19 cellular contexts compared by ENCODE assay signal in the genomic region with DNA sequence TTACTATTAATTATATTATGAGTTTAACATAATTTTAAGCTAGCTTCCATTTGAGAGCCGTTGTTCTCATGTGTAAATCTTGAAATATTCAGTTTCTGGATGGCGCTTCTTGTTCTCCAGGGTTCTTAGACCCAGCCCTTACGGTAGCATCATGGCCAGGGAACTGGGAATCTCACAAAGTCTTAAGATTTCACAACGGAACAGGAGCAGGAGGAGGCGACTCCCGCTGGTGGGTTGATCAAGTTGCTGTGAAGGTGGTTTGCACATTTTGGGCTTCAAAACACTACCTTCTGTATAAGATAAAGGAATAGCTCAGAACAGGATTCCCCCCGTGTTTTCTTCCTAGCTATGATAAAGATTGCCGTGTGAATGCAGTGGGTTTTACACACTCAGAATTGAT. TPM values are rescaled to one million over a fixed set of nuclear protein-coding genes. Genes with fewer than 3 reads are reported as not detected.
DNase-seq lines count a peak whose midpoint lies in the region; ATAC-seq and TF ChIP-seq lines count a peak whose summit lies in the region.
"Had no signal": no experiment of that assay in that cellular context is flagged by ENCODE, and none has a peak within 500 bp of the region (broad histone marks: within the 10 kb centered on the region; RNA-seq: fewer than 3 reads in every experiment).

No MANE protein-coding gene starts in this region.

- intact Hi-C loops in dorsolateral prefrontal cortex (cut with DNase I) = loop anchor here (5.0 to 10.0 kb wide), 4 partner anchors 94 to 393 kb away; a partner anchor contains a TSS
- intact Hi-C loops in thyroid gland (cut with DNase I) = no loop called here

- H3K4me1 ChIP-seq in muscle layer of colon (ENCODE audit: insufficient read depth, low read length) (peaks cover 54% of the 10 kb centered on the region), thyroid gland (peaks cover 31 to 35% of the 10 kb centered on the region in 2 donors)

- H3K27me3 ChIP-seq in dorsolateral prefrontal cortex (no peaks in the 10 kb centered on the region), muscle layer of colon (ENCODE audit: control insufficient read depth in 1 of 2, insufficient read depth in 2 of 2, low read length in 2 of 2) (no peaks in the 10 kb centered on the region), thyroid gland (no peaks in the 10 kb centered on the region)
- H3K27me3 ChIP-seq: SJCRH30 had no signal

- H3K36me3 ChIP-seq in muscle layer of colon (ENCODE audit: insufficient read depth, low read length) (no peaks in the 10 kb centered on the region), thyroid gland (peaks cover 0 to 6% of the 10 kb centered on the region in 2 donors)

- no peaks in the 10 kb centered on the region for H3K9me3 Mint-ChIP-seq in activated naive CD8-positive, alpha-beta T cell (ENCODE audit: low read depth)
- peaks cover 6% of the 10 kb centered on the region for H3K9me3 Mint-ChIP-seq in activated naive CD8-positive, alpha-beta T cell treated with anti-CD3 and anti-CD28 coated beads, Interleukin-2, amount 50 U/mL, for 24 hours

- H3K9me3 ChIP-seq in muscle layer of colon (ENCODE audit: low read length) (no peaks in the 10 kb centered on the region), thyroid gland (no peaks in the 10 kb centered on the region)
- H3K9me3 ChIP-seq: SJCRH30 had no signal

- WGBS in thyroid gland, 2 donors = 79 to 86% methylated on average over 8 of the region's 8 CpGs

- H3K4me1 Mint-ChIP-seq in activated naive CD8-positive, alpha-beta T cell (ENCODE audit: low read depth) = peaks cover 46% of the 10 kb centered on the region
- H3K4me1 Mint-ChIP-seq in activated naive CD8-positive, alpha-beta T cell treated with anti-CD3 and anti-CD28 coated beads, Interleukin-2, amount 50 U/mL, for 24 hours = peaks cover 45% of the 10 kb centered on the region

- H3K4me3 Mint-ChIP-seq in activated naive CD8-positive, alpha-beta T cell = peak overlapping the region; percentile 42
- H3K4me3 Mint-ChIP-seq in activated naive CD8-positive, alpha-beta T cell treated with anti-CD3 and anti-CD28 coated beads, Interleukin-2, amount 50 U/mL, for 24 hours = no peak overlapping the region
- H3K4me3 Mint-ChIP-seq: dendritic cell treated with granulocyte-macrophage colony-stimulating factor and Interleukin-4, amounts not matched to agents 40 ng/mL and 50 ng/mL, for 4 days had no signal

- H3K27ac ChIP-seq in dorsolateral prefrontal cortex (peak overlapping the region in 37 of 59 donors; percentile 1 to 97 (median 59)), muscle layer of colon (ENCODE audit: low read depth, low read length) (peak overlapping the region; percentile 79), thyroid gland (peak overlapping the region; percentile 34 to 97 (median 93))
- H3K27ac ChIP-seq: 22Rv1, SJCRH30 had no signal

- peak overlapping the region in 3 of 59 donors; percentile 1 to 92 (median 23) for H3K4me3 ChIP-seq in dorsolateral prefrontal cortex
- no peak overlapping the region for H3K4me3 ChIP-seq in muscle layer of colon (ENCODE audit: low read depth in 1 of 2, low read length in 2 of 2)
- no peak overlapping the region for H3K4me3 ChIP-seq in thyroid gland (replicated peaks in 1 of 3)
- H3K4me3 ChIP-seq: SJCRH30 had no signal

- H3K36me3 Mint-ChIP-seq in activated naive CD8-positive, alpha-beta T cell = peaks cover 4% of the 10 kb centered on the region
- peaks cover 5% of the 10 kb centered on the region for H3K36me3 Mint-ChIP-seq in activated naive CD8-positive, alpha-beta T cell treated with anti-CD3 and anti-CD28 coated beads, Interleukin-2, amount 50 U/mL, for 24 hours (ENCODE audit: low read depth)

- no peak for TF ChIP-seq CTCF in dorsolateral prefrontal cortex (IDR thresholded peaks at IDR 0.05 in 54 of 56, conservative IDR thresholded peaks at IDR 0.05 in 2 of 56; ENCODE audit: low read depth in 1 of 56, partially characterized antibody in 56 of 56)
- no peak for TF ChIP-seq CTCF in thyroid gland (IDR thresholded peaks at IDR 0.05)

- H3K27ac Mint-ChIP-seq in activated naive CD8-positive, alpha-beta T cell = no peak overlapping the region
- no peak overlapping the region for H3K27ac Mint-ChIP-seq in activated naive CD8-positive, alpha-beta T cell treated with anti-CD3 and anti-CD28 coated beads, Interleukin-2, amount 50 U/mL, for 24 hours
- H3K27ac Mint-ChIP-seq: dendritic cell treated with granulocyte-macrophage colony-stimulating factor and Interleukin-4, amounts not matched to agents 40 ng/mL and 50 ng/mL, for 4 days had no signal

- no peaks in the 10 kb centered on the region for H3K27me3 Mint-ChIP-seq in activated naive CD8-positive, alpha-beta T cell
- no peaks in the 10 kb centered on the region for H3K27me3 Mint-ChIP-seq in activated naive CD8-positive, alpha-beta T cell treated with anti-CD3 and anti-CD28 coated beads, Interleukin-2, amount 50 U/mL, for 24 hours
- H3K27me3 Mint-ChIP-seq: dendritic cell treated with granulocyte-macrophage colony-stimulating factor and Interleukin-4, amounts not matched to agents 40 ng/mL and 50 ng/mL, for 4 days; naive B cell had no signal

- no peak for TF ChIP-seq POLR2A in thyroid gland (IDR thresholded peaks at IDR 0.05)

- no peak for DNase-seq in activated naive CD8-positive, alpha-beta T cell treated with anti-CD3 and anti-CD28 coated beads, Interleukin-2, amount 50 U/mL, for 24 hours
- DNase-seq in dorsolateral prefrontal cortex (no peak), thyroid gland (no peak), AG20443 (ENCODE audit: low spot score) (no peak), NCI-H1092 treated with DMSO at 0.1 percent for 48 hours (lab: John Stamatoyannopoulos, UW) (no peak), NCI-H2081 (lab: John Stamatoyannopoulos, UW) (no peak)
- DNase-seq: activated CD4-positive, alpha-beta T cell treated with anti-CD3 and anti-CD28 coated beads for 4 hours; activated CD8-positive, alpha-beta memory T cell treated with anti-CD3 and anti-CD28 coated beads, Interleukin-2, amount 50 U/mL, for 4 hours; C1 segment of cervical spinal cord; naive B cell; NCI-H2029 treated with DMSO at 0.1 percent for 48 hours; NCI-H524 treated with DMSO at 0.1 percent for 48 hours; SJCRH30; T-helper 9 cell had no signal

- peak overlapping the region; percentile 40 for H3K9ac ChIP-seq in muscle layer of colon (ENCODE audit: low read length)

- ATAC-seq in activated naive CD8-positive, alpha-beta T cell treated with anti-CD3 and anti-CD28 coated beads, Interleukin-2, amount 50 U/mL, for 24 hours = no peak
- ATAC-seq: esophagus mucosa had no signal

RNA-seq across cellular contexts. Expression of a gene that starts 2.8 kb away (rescaled TPM):
- 10 to 100 TPM; 39.9 to 64.4 (median 50.7) TPM for total RNA-seq in dorsolateral prefrontal cortex
- total RNA-seq in thyroid gland = 10 to 100 TPM; 38.2 to 46.6 (median 42.8) TPM

RNA-seq across cellular contexts. Expression of a gene that starts 56.6 kb away (rescaled TPM):
- total RNA-seq in dorsolateral prefrontal cortex = 10 to 100 TPM in 2 of 120 experiments, 1 to 10 TPM in 117, under 1 TPM in 1; 0.95 to 11.3 (median 3.6) TPM
- total RNA-seq in thyroid gland = 10 to 100 TPM; 21.0 to 60.5 (median 43.5) TPM
